ENCODE assay signal across 10 cellular contexts in genomic region chr21:32994305-32994704, GRCh38. TPM values are rescaled to one million over a fixed set of nuclear protein-coding genes. Genes with fewer than 3 reads are reported as not detected.
A peak's percentile ranks its signal among the peaks of the same experiment; 100 is the strongest.
DNase-seq lines count a peak whose midpoint lies in the region; ATAC-seq, FAIRE-seq and TF ChIP-seq lines count a peak whose summit lies in the region.
"Had no signal": no experiment of that assay in that cellular context is flagged by ENCODE, and none has a peak within 500 bp of the region (broad histone marks: within the 10 kb centered on the region; RNA-seq: fewer than 3 reads in every experiment).

No MANE protein-coding gene starts in this region.

- intact Hi-C loops in Panc1 (cut with micrococcal nuclease; ENCODE audit: unreplicated experiment) (loop anchor here (5.0 kb wide), 1 partner anchor 133 kb away; no protein-coding TSS in a partner anchor), pancreas (cut with DNase I) (no loop called here)

- H3K9me3 Mint-ChIP-seq in activated CD4-positive, alpha-beta T cell treated with anti-CD3 and anti-CD28 coated beads, Interleukin-2, amount 10 ng/mL, durations not matched to agents 7 days and 5 days = no peaks in the 10 kb centered on the region

- POLR2A ChIA-PET in Panc1 (lab: Charles Lee) = no interaction called here
- POLR2A ChIA-PET in activated CD4-positive, alpha-beta T cell treated with anti-CD3 and anti-CD28 coated beads, Interleukin-2, amount 10 ng/mL, durations not matched to agents 7 days and 5 days (lab: Charles Lee) = interaction anchor here (0.6 kb wide), 1 partner anchor 142 kb away, joined by 3 read pairs; no protein-coding TSS in a partner anchor

- H3K4me1 ChIP-seq in Panc1 (ENCODE audit: control insufficient read depth, insufficient read depth, low read length) (no peaks in the 10 kb centered on the region), pancreas (no peaks in the 10 kb centered on the region)

- TF ChIP-seq CTCF in GM12874 (IDR thresholded peaks at IDR 0.05; ENCODE audit: insufficient read depth, low read depth, low read length) = peak; percentile 17; the same call in 1 of the 2 replicates
- peak; percentile 63 for TF ChIP-seq CTCF in Panc1 (IDR thresholded peaks at IDR 0.05)
- TF ChIP-seq CTCF in fibroblast of the aortic adventitia (IDR thresholded peaks at IDR 0.05; ENCODE audit: insufficient read depth, low read length) = peak; percentile 67
- TF ChIP-seq CTCF in pancreas (IDR thresholded peaks at IDR 0.05) = no peak

- peaks cover 43% of the 10 kb centered on the region for H3K27me3 Mint-ChIP-seq in activated CD4-positive, alpha-beta T cell treated with anti-CD3 and anti-CD28 coated beads, Interleukin-2, amount 10 ng/mL, durations not matched to agents 7 days and 5 days

- no peak overlapping the region for H3K27ac Mint-ChIP-seq in activated CD4-positive, alpha-beta T cell treated with anti-CD3 and anti-CD28 coated beads, Interleukin-2, amount 10 ng/mL, durations not matched to agents 7 days and 5 days

- BruUV-seq in Panc1 (replicated peaks; lab: Mats Ljungman, UMichigan) = no TSS peak

- no peaks in the 10 kb centered on the region for H3K4me1 Mint-ChIP-seq in activated CD4-positive, alpha-beta T cell treated with anti-CD3 and anti-CD28 coated beads, Interleukin-2, amount 10 ng/mL, durations not matched to agents 7 days and 5 days

- no peaks in the 10 kb centered on the region for H3K36me3 Mint-ChIP-seq in activated CD4-positive, alpha-beta T cell treated with anti-CD3 and anti-CD28 coated beads, Interleukin-2, amount 10 ng/mL, durations not matched to agents 7 days and 5 days (ENCODE audit: low read depth)

- H3K9me3 ChIP-seq in Panc1 (ENCODE audit: control insufficient read depth, insufficient read depth, low read depth, low read length) (no peaks in the 10 kb centered on the region), pancreas (no peaks in the 10 kb centered on the region)

- in situ Hi-C loops in ACHN (cut with HindIII; ENCODE audit: low pct_ligation_motif_present, low pct_unique_long_range_greater_than_20kb, low sequenced_read_pairs) = no loop called here
- in situ Hi-C loops in Panc1 (cut with HindIII; ENCODE audit: low pct_unique_long_range_greater_than_20kb, low sequenced_read_pairs) = no loop called here

- FAIRE-seq in pancreas (lab: Jason Lieb, UNC) = no peak
- FAIRE-seq: GM18507 had no signal

- ATAC-seq in Panc1 (no peak), pancreas (no peak), GM19452 (IDR thresholded peaks at IDR 0.05; ENCODE audit: unreplicated experiment) (no peak)

- CTCF ChIA-PET in Panc1 (lab: Charles Lee) = interaction anchor here (0.9 to 1.5 kb wide), 2 partner anchors 133 to 203 kb away, joined by 5 to 8 read pairs; no protein-coding TSS in a partner anchor
- CTCF ChIA-PET in activated CD4-positive, alpha-beta T cell treated with anti-CD3 and anti-CD28 coated beads, Interleukin-2, amount 10 ng/mL, durations not matched to agents 7 days and 5 days (lab: Charles Lee) = interaction anchor here (0.5 to 1.3 kb wide), 5 partner anchors 9 to 133 kb away, joined by 3 to 5 read pairs (median 3); no protein-coding TSS in a partner anchor

- DNase-seq in ACHN (peak; percentile 21), Panc1 (ENCODE audit: low read depth, low spot score) (no peak), fibroblast of the aortic adventitia (ENCODE audit: low read depth) (peak; percentile 46), COLO668 (lab: John Stamatoyannopoulos, UW; ENCODE audit: unreplicated experiment) (no peak), pancreas (no peak)
- no peak for DNase-seq in activated CD4-positive, alpha-beta T cell treated with anti-CD3 and anti-CD28 coated beads, Interleukin-2, amount 10 ng/mL, durations not matched to agents 7 days and 5 days
- DNase-seq: NCI-H446 had no signal

- 37 to 55% methylated on average over 3 of the region's 3 CpGs for whole genome bisulfite sequencing in pancreas, 2 donors

- H3K27me3 ChIP-seq in Panc1 (ENCODE audit: control insufficient read depth, insufficient read depth, low read length) (no peaks in the 10 kb centered on the region; the same call in 1 of the 2 replicates), pancreas (peaks cover 0 to 4% (median 0%) of the 10 kb centered on the region in 4 donors)

- H3K4me3 Mint-ChIP-seq in activated CD4-positive, alpha-beta T cell treated with anti-CD3 and anti-CD28 coated beads, Interleukin-2, amount 10 ng/mL, durations not matched to agents 7 days and 5 days = no peak overlapping the region

- H3K36me3 ChIP-seq in Panc1 (ENCODE audit: control insufficient read depth, insufficient read depth, low read length) (no peaks in the 10 kb centered on the region), pancreas (no peaks in the 10 kb centered on the region)

- H3K27ac ChIP-seq in Panc1 (ENCODE audit: low read length) (no peak overlapping the region), pancreas (no peak overlapping the region)

- H3K4me3 ChIP-seq in Panc1 (ENCODE audit: low read depth in 2 of 2, low read length in 2 of 2) (no peak overlapping the region), fibroblast of the aortic adventitia (ENCODE audit: low read depth, low read length) (no peak overlapping the region), pancreas (no peak overlapping the region)

RNA-seq across cellular contexts. Expression of gene OLIG2, which starts 31.4 kb away (rescaled TPM):
- total RNA-seq in Panc1 (2021; ENCODE audit: unreplicated experiment) (not detected), fibroblast of the aortic adventitia (ENCODE audit: low replicate concordance) (not detected in 2 replicates), pancreas (under 1 TPM in 1 of 6 donors, not detected in 5; 0.06 TPM)
- not detected for polyA plus RNA-seq in Panc1 (2012; ENCODE audit: insufficient read length)
- not detected for polyA plus RNA-seq in pancreas
- total RNA-seq in activated CD4-positive, alpha-beta T cell treated with anti-CD3 and anti-CD28 coated beads, Interleukin-2, amount 10 ng/mL, durations not matched to agents 7 days and 5 days = not detected

Comparison
In these comparisons a context has a peak if more than half of its experiments do, and no peak if none do; other contexts are left out.
1. DNase-seq: peak in ACHN (single experiment) and fibroblast of the aortic adventitia (single experiment); none in Panc1 (single experiment), COLO668 (single experiment), pancreas (0 of 6) and activated CD4-positive, alpha-beta T cell treated with anti-CD3 and anti-CD28 coated beads, Interleukin-2, amount 10 ng/mL, durations not matched to agents 7 days and 5 days (single experiment).
2. CTCF ChIP-seq: peak in GM12874 (single experiment), Panc1 (single experiment) and fibroblast of the aortic adventitia (single experiment); none in pancreas (0 of 4).